ENCODE assay signal across 21 cellular contexts in the genomic region with DNA sequence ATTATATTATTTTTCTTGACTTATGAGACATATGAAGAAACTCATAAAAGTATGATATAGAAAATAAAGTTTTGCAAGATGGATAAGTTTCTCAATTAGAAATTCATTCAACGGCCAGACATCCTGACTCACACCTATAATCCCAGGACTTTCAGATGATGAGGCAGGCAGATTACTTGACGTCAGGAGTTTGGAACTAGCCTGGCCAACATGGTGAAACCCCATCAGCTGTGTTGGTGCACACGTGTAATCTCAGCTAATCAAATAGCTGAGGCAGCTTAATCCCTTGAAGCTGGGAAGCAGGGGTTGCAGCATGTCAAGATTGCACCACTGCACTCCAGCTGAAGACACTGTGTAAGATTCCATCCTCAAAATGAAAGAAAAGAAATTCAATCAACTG. TPM values are rescaled to one million over a fixed set of nuclear protein-coding genes. Genes with fewer than 3 reads are reported as not detected.
"Had no signal": no experiment of that assay in that cellular context is flagged by ENCODE, and none has a peak within 500 bp of the region (broad histone marks: within the 10 kb centered on the region; RNA-seq: fewer than 3 reads in every experiment).

No MANE protein-coding gene starts in this region.

RNA-seq across cellular contexts. Expression of a gene that starts 28.0 kb away (rescaled TPM):
- total RNA-seq: activated naive CD4-positive, alpha-beta T cell treated with anti-CD3 and anti-CD28 coated beads for 36 hours; activated naive CD4-positive, alpha-beta T cell treated with anti-CD3 and anti-CD28 coated beads, Interleukin-2, amount 50 U/mL, for 72 hours; activated naive CD8-positive, alpha-beta T cell treated with anti-CD3 and anti-CD28 coated beads for 36 hours; activated naive CD8-positive, alpha-beta T cell treated with anti-CD3 and anti-CD28 coated beads, Interleukin-2, amount 10 ng/mL, durations not matched to agents 7 days and 5 days; activated T-cell treated with anti-CD3 and anti-CD28 coated beads, Interleukin-2, amount 50 U/mL, for 4 hours; activated T-cell treated with anti-CD3 and anti-CD28 coated beads, Interleukin-2, amount 50 U/mL, for 72 hours; activated T-helper 1 cell treated with anti-CD3 and anti-CD28 coated beads, Interleukin-12 subunit alpha, Interleukin-12 subunit beta, Interleukin-2, Interleukin-4 antibody, amounts not matched to agents 30 ng/mL and 10 ng/mL and 1 ng/mL, durations not matched to agents 14 hours and 24 hours and 36 hours; activated T-helper 17 cell treated with anti-CD3 and anti-CD28 coated beads, Interleukin-2, amount 50 U/mL, for 72 hours; activated T-helper 2 cell treated with anti-CD3 and anti-CD28 coated beads, Interferon-gamma antibody, Interleukin-2, Interleukin-4, amounts not matched to agents 10 μg/mL and 5 μg/mL and 100 μg/mL, durations not matched to agents 14 hours and 24 hours and 36 hours; adrenal gland; aorta; ascending aorta; astrocyte; body of pancreas; breast epithelium; bronchial epithelial cell; cardiac muscle cell; cardiac septum; cerebellum; chondrocyte had no signal
- polyA plus RNA-seq: adipose tissue, adrenal gland, aorta, cardiac muscle cell had no signal
